ENCODE assay signal across 8 cellular contexts in genomic region chr16:19696312-19696711, GRCh38. TPM values are rescaled to one million over a fixed set of nuclear protein-coding genes. Genes with fewer than 3 reads are reported as not detected.
DNase-seq lines count a peak whose midpoint lies in the region; TF ChIP-seq lines count a peak whose summit lies in the region.

No MANE protein-coding gene starts in this region.

- H3K4me3 Mint-ChIP-seq in CD14-positive monocyte = peak overlapping the region; percentile 34 to 48

- H3K27ac ChIP-seq in dorsolateral prefrontal cortex = peak overlapping the region; percentile 20 to 92 (median 85)
- H3K27ac ChIP-seq in muscle layer of duodenum (ENCODE audit: low read length) = peak overlapping the region; percentile 61
- H3K27ac ChIP-seq in tibial nerve = peak overlapping the region; percentile 76 to 88 (median 83)

- H3K27me3 ChIP-seq in dorsolateral prefrontal cortex = no peaks in the 10 kb centered on the region
- no peaks in the 10 kb centered on the region for H3K27me3 ChIP-seq in muscle layer of duodenum (ENCODE audit: low read depth, low read length)
- no peaks in the 10 kb centered on the region for H3K27me3 ChIP-seq in tibial nerve

- peaks cover 0 to 3% (median 2%) of the 10 kb centered on the region in 3 donors for H3K27me3 Mint-ChIP-seq in CD14-positive monocyte (ENCODE audit: low read depth in 3 of 3)

- DNase-seq in CD14-positive monocyte (ENCODE audit: low spot score) (no peak), NCI-H2029 treated with DMSO at 0.1 percent for 48 hours (lab: John Stamatoyannopoulos, UW) (peak; percentile 91), dorsolateral prefrontal cortex (peak in 5 of 10 donors; percentile 27 to 50 (median 46)), tibial nerve (ENCODE audit: low spot score in 2 of 2) (peak; percentile 81 to 89), GM19238 (ENCODE audit: insufficient read length, low spot score) (no peak), GM10266 (ENCODE audit: extremely low spot score) (no peak)
- DNase-seq in activated CD4-positive, alpha-beta T cell treated with anti-CD3 and anti-CD28 coated beads for 48 hours = peak; percentile 53

- no peaks in the 10 kb centered on the region for H3K9me3 Mint-ChIP-seq in CD14-positive monocyte

- peak; percentile 84 to 85 for TF ChIP-seq EP300 in tibial nerve (IDR thresholded peaks at IDR 0.05)

- H3K36me3 ChIP-seq in muscle layer of duodenum (ENCODE audit: control insufficient read depth in 1 of 2, insufficient read depth in 2 of 2, low read length in 2 of 2) = peaks cover 16 to 39% of the 10 kb centered on the region in 2 donors
- peaks cover 0 to 68% (median 0%) of the 10 kb centered on the region in 3 donors for H3K36me3 ChIP-seq in tibial nerve

- TF ChIP-seq POLR2A in tibial nerve (IDR thresholded peaks at IDR 0.05) = peak in 1 of 2 donors; percentile 14

- H3K4me1 ChIP-seq in muscle layer of duodenum (ENCODE audit: control insufficient read depth in 1 of 2, insufficient read depth in 2 of 2, low read length in 2 of 2) (peaks cover 21 to 24% of the 10 kb centered on the region in 2 donors), tibial nerve (peaks cover 0 to 58% (median 41%) of the 10 kb centered on the region in 4 donors)

- H3K9me3 ChIP-seq in muscle layer of duodenum (ENCODE audit: control insufficient read depth in 1 of 2, low read length in 2 of 2) (no peaks in the 10 kb centered on the region), tibial nerve (no peaks in the 10 kb centered on the region)

- intact Hi-C loops in CD14-positive monocyte (cut with micrococcal nuclease) = loop anchor here in 1 of 2 donors (5.0 kb wide), 1 partner anchor 41 kb away; no protein-coding TSS in a partner anchor
- intact Hi-C loops in dorsolateral prefrontal cortex (cut with DNase I) = loop anchor here in 1 of 2 donors (5.0 kb wide), 1 partner anchor 61 kb away; no protein-coding TSS in a partner anchor

- peaks cover 67 to 76% of the 10 kb centered on the region in 2 donors for H3K36me3 Mint-ChIP-seq in CD14-positive monocyte

- H3K27ac Mint-ChIP-seq in CD14-positive monocyte = peak overlapping the region in 3 of 7 donors; percentile 41 to 60 (median 41)

- TF ChIP-seq CTCF in CD14-positive monocyte (IDR thresholded peaks at IDR 0.05) = no peak
- TF ChIP-seq CTCF in dorsolateral prefrontal cortex (IDR thresholded peaks at IDR 0.05 in 54 of 56, conservative IDR thresholded peaks at IDR 0.05 in 2 of 56; ENCODE audit: low read depth in 1 of 56, partially characterized antibody in 56 of 56) = no peak
- TF ChIP-seq CTCF in tibial nerve (IDR thresholded peaks at IDR 0.05) = no peak
- no peak for TF ChIP-seq CTCF in GM10266 (IDR thresholded peaks at IDR 0.05; ENCODE audit: control insufficient read depth, insufficient read depth, low read depth, missing control alignments)

- H3K4me3 ChIP-seq in dorsolateral prefrontal cortex (peak overlapping the region in 1 of 59 donors; percentile 12), muscle layer of duodenum (ENCODE audit: low read depth in 1 of 2, low read length in 2 of 2) (no peak overlapping the region), tibial nerve (no peak overlapping the region)

- WGBS in tibial nerve, 2 donors = 12 to 32% methylated on average over 10 of the region's 10 CpGs

- H3K4me1 Mint-ChIP-seq in CD14-positive monocyte = peaks cover 19% of the 10 kb centered on the region

RNA-seq across cellular contexts. Expression of gene KNOP1, which starts 21.7 kb away (rescaled TPM):
- polyA plus RNA-seq in CD14-positive monocyte = 1 to 10 TPM; 1.5 to 2.4 TPM
- total RNA-seq in dorsolateral prefrontal cortex = 10 to 100 TPM; 13.0 to 94.8 (median 30.2) TPM
- 10 to 100 TPM; 17.3 to 37.2 (median 26.2) TPM for total RNA-seq in tibial nerve

RNA-seq across cellular contexts. Expression of gene IQCK, which starts 21.8 kb away (rescaled TPM):
- under 1 TPM; 0.52 to 0.58 TPM for polyA plus RNA-seq in CD14-positive monocyte
- total RNA-seq in dorsolateral prefrontal cortex = 10 to 100 TPM; 13.2 to 40.2 (median 23.3) TPM
- total RNA-seq in tibial nerve = 10 to 100 TPM; 23.1 to 62.7 (median 37.6) TPM

Comparison
In these comparisons a context has a peak if more than half of its experiments do, and no peak if none do; other contexts are left out.
1. DNase-seq: peak in NCI-H2029 treated with DMSO at 0.1 percent for 48 hours (single experiment), activated CD4-positive, alpha-beta T cell treated with anti-CD3 and anti-CD28 coated beads for 48 hours (single experiment) and tibial nerve (2 of 2); none in CD14-positive monocyte (single experiment), GM19238 (single experiment) and GM10266 (single experiment).
2. Peak in every context shown above with its lines, with median percentiles within 50 percentile points of each other: H3K27ac ChIP-seq.